Comparison of ENCODE assay signal across 8 cellular contexts in the genomic region with DNA sequence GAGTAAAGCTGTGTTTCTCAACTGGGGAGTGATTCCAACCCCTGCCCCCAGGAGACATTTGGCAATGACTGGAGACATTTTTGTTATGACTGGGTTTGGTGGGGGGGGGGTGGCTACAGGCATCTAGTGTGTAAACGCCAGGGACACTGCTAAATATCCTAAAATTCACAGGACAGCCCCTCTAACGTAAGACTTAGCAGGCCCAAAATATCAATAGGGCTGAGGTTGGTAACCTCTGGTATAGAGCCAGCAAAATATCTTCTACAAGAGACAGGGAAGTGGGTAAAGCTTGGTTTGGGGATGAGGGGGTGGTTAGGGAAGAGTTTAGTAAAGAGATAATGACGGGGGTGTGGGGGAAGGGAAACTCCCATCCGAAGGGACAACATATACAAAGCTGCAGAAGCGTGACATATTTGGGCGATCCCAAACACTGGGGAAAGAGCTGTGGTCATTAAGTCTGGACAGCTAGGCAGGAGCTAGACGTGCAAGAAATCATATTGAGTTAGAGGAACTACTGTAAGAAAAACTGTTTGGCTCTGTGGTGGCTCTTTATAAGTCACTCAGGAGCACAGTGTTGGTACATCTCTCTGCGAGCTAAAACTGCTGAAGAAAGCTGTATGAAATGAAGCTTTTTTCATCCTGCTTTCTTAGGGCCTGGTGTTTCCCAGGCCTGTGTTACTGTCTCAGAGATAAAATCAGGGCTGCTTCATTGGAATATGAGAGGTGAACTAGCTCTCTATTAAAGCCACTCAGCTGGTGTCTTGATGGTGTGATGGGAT. TPM values are rescaled to one million over a fixed set of nuclear protein-coding genes. Genes with fewer than 3 reads are reported as not detected.
DNase-seq lines count a peak whose midpoint lies in the region; ATAC-seq and TF ChIP-seq lines count a peak whose summit lies in the region.

No MANE protein-coding gene starts in this region.

- H3K27ac ChIP-seq in thyroid gland: peak overlapping the region in 2 of 3 donors; percentile 45 to 49

- no peaks in the 10 kb centered on the region for H3K36me3 Mint-ChIP-seq in HFFc6 (ENCODE audit: low read depth)
- peaks cover 18% of the 10 kb centered on the region for H3K36me3 Mint-ChIP-seq in activated CD4-positive, alpha-beta T cell treated with anti-CD3 and anti-CD28 coated beads, Interleukin-2, amount 10 ng/mL, durations not matched to agents 24 days and 14 days (ENCODE audit: low read depth)

- intact Hi-C loops in activated CD4-positive, alpha-beta T cell treated with anti-CD3 and anti-CD28 coated beads, Interleukin-2, amount 10 ng/mL, durations not matched to agents 24 days and 14 days (cut with micrococcal nuclease): loop anchor here (1.0 kb wide), 2 partner anchors 7 to 142 kb away; no protein-coding TSS in a partner anchor
- intact Hi-C loops in thyroid gland (cut with DNase I): loop anchor here (5.0 to 10.0 kb wide), 2 partner anchors 68 to 161 kb away; no protein-coding TSS in a partner anchor

- 62 to 63% methylated on average over 8 of the region's 8 CpGs for WGBS in thyroid gland, 2 donors

- H3K4me1 ChIP-seq in thyroid gland: no peaks in the 10 kb centered on the region

- no peaks in the 10 kb centered on the region for H3K9me3 ChIP-seq in thyroid gland

- no peak overlapping the region for H3K4me3 ChIP-seq in thyroid gland (replicated peaks in 1 of 3)

- H3K27me3 ChIP-seq in thyroid gland: no peaks in the 10 kb centered on the region

- peaks cover 20% of the 10 kb centered on the region for H3K4me1 Mint-ChIP-seq in HFFc6 (ENCODE audit: low read depth)
- peaks cover 56% of the 10 kb centered on the region for H3K4me1 Mint-ChIP-seq in activated CD4-positive, alpha-beta T cell treated with anti-CD3 and anti-CD28 coated beads, Interleukin-2, amount 10 ng/mL, durations not matched to agents 24 days and 14 days

- peak overlapping the region; percentile 10; the same call in 1 of the 2 replicates for H3K27ac Mint-ChIP-seq in HFFc6
- peak overlapping the region; percentile 97 for H3K27ac Mint-ChIP-seq in activated CD4-positive, alpha-beta T cell treated with anti-CD3 and anti-CD28 coated beads, Interleukin-2, amount 10 ng/mL, durations not matched to agents 24 days and 14 days

- DNase-seq in AG20443 (ENCODE audit: low spot score) (peak; percentile 14), HFFc6 (no peak), hepatic stellate cell (ENCODE audit: low spot score) (peak; percentile 21), thyroid gland (peak in 1 of 2 donors; percentile 37), 8988T (no peak)
- peak; percentile 80 for DNase-seq in activated CD4-positive, alpha-beta T cell treated with anti-CD3 and anti-CD28 coated beads, Interleukin-2, amount 10 ng/mL, durations not matched to agents 24 days and 14 days

- H3K27me3 Mint-ChIP-seq in HFFc6 (ENCODE audit: insufficient read depth): peaks cover 5% of the 10 kb centered on the region
- no peaks in the 10 kb centered on the region for H3K27me3 Mint-ChIP-seq in activated CD4-positive, alpha-beta T cell treated with anti-CD3 and anti-CD28 coated beads, Interleukin-2, amount 10 ng/mL, durations not matched to agents 24 days and 14 days

- H3K9me3 Mint-ChIP-seq in HFFc6: no peaks in the 10 kb centered on the region
- H3K9me3 Mint-ChIP-seq in activated CD4-positive, alpha-beta T cell treated with anti-CD3 and anti-CD28 coated beads, Interleukin-2, amount 10 ng/mL, durations not matched to agents 24 days and 14 days: no peaks in the 10 kb centered on the region

- TF ChIP-seq CTCF in HFFc6 (IDR thresholded peaks at IDR 0.05) (no peak), thyroid gland (IDR thresholded peaks at IDR 0.05) (no peak)

- no peak overlapping the region for H3K4me3 Mint-ChIP-seq in HFFc6
- peak overlapping the region; percentile 92 for H3K4me3 Mint-ChIP-seq in activated CD4-positive, alpha-beta T cell treated with anti-CD3 and anti-CD28 coated beads, Interleukin-2, amount 10 ng/mL, durations not matched to agents 24 days and 14 days

- no peak for TF ChIP-seq POLR2A in thyroid gland (IDR thresholded peaks at IDR 0.05)

- no peaks in the 10 kb centered on the region for H3K36me3 ChIP-seq in thyroid gland

- ATAC-seq in GM18502 (IDR thresholded peaks at IDR 0.05; ENCODE audit: poor library complexity, unreplicated experiment) (no peak), HG03280 (IDR thresholded peaks at IDR 0.05; ENCODE audit: unreplicated experiment) (no peak)

RNA-seq across cellular contexts. Expression of a gene that starts 0.7 kb away (rescaled TPM):
- 1 to 10 TPM; 7.2 to 8.7 (median 8.3) TPM for total RNA-seq in HFFc6 (2021; fragmentation: NEBNext Ultra II Directional; extraction: Animal tissue kit (Norgen Biotek cat#: 25700))
- total RNA-seq in activated CD4-positive, alpha-beta T cell treated with anti-CD3 and anti-CD28 coated beads, Interleukin-2, amount 10 ng/mL, durations not matched to agents 24 days and 14 days: 38.6 and 42.7 TPM in 2 replicates
- total RNA-seq in thyroid gland: 10 to 100 TPM; 13.3 to 23.6 (median 15.9) TPM

RNA-seq across cellular contexts. Expression of a gene that starts 24.4 kb away (rescaled TPM):
- total RNA-seq in HFFc6 (2021; fragmentation: NEBNext Ultra II Directional; extraction: Animal tissue kit (Norgen Biotek cat#: 25700)): 1,000 to 10,000 TPM in 1 of 6 experiments, 100 to 1,000 TPM in 5; 811 to 1,058 (median 898) TPM
- total RNA-seq in activated CD4-positive, alpha-beta T cell treated with anti-CD3 and anti-CD28 coated beads, Interleukin-2, amount 10 ng/mL, durations not matched to agents 24 days and 14 days: 4,380 and 4,481 TPM in 2 replicates
- 1,000 to 10,000 TPM; 2,538 to 3,855 (median 2,897) TPM for total RNA-seq in thyroid gland

RNA-seq across cellular contexts. Expression of a gene that starts 24.5 kb away (rescaled TPM):
- total RNA-seq in HFFc6 (2021; fragmentation: NEBNext Ultra II Directional; extraction: Animal tissue kit (Norgen Biotek cat#: 25700)): under 1 TPM in 3 of 6 experiments, not detected in 3; 0.10 to 0.18 (median 0.10) TPM
- total RNA-seq in activated CD4-positive, alpha-beta T cell treated with anti-CD3 and anti-CD28 coated beads, Interleukin-2, amount 10 ng/mL, durations not matched to agents 24 days and 14 days: 10.9 and 13.5 TPM in 2 replicates
- total RNA-seq in thyroid gland: 1 to 10 TPM in 3 of 4 donors, under 1 TPM in 1; 0.22 to 3.8 (median 1.7) TPM

Comparison
In these comparisons a context has a peak if more than half of its experiments do, and no peak if none do; other contexts are left out.
1. DNase-seq: peak in AG20443 (single experiment), activated CD4-positive, alpha-beta T cell treated with anti-CD3 and anti-CD28 coated beads, Interleukin-2, amount 10 ng/mL, durations not matched to agents 24 days and 14 days (single experiment) and hepatic stellate cell (single experiment); none in HFFc6 (single experiment) and 8988T (single experiment).